ENCODE assay signal across 8 cellular contexts in genomic region chr1:48946070-48946469, GRCh38.
"Had no signal": no experiment of that assay in that cellular context is flagged by ENCODE, and none has a peak within 500 bp of the region (broad histone marks: within the 10 kb centered on the region; RNA-seq: fewer than 3 reads in every experiment).

No MANE protein-coding gene starts in this region.

- DNase-seq: GDM1, GF-D8 had no signal

- FAIRE-seq: G401.6, GM12878, GM12891, GM12892, GM18507, GM19239 had no signal

- H3K4me3 ChIP-seq: GM12878 had no signal

- ATAC-seq: GM12878 had no signal
